In genomic region chr7:157426463-157427301, GRCh38 we compare ENCODE assay signal across 12 cellular contexts.
"Had no signal": no experiment of that assay in that cellular context is flagged by ENCODE, and none has a peak within 500 bp of the region (broad histone marks: within the 10 kb centered on the region; RNA-seq: fewer than 3 reads in every experiment).

No MANE protein-coding gene starts in this region.

- H3K4me1 ChIP-seq: pancreas, sigmoid colon had no signal

- H3K4me3 Mint-ChIP-seq: activated CD4-positive, alpha-beta memory T cell treated with anti-CD3 and anti-CD28 coated beads, Interleukin-2, amount 10 ng/mL, durations not matched to agents 7 days and 5 days; activated CD8-positive, alpha-beta memory T cell treated with anti-CD3 and anti-CD28 coated beads, Interleukin-2, amount 10 ng/mL, durations not matched to agents 7 days and 5 days; activated naive CD8-positive, alpha-beta T cell; effector memory CD8-positive, alpha-beta T cell; stimulated activated naive B cell treated with anti-CD40 and anti-IgM and Interleukin-4, amounts not matched to agents 10 μg/mL and 1 μg/mL and 100 μg/mL, for 72 hours; T-helper 17 cell had no signal

- H3K27ac ChIP-seq: hepatocyte, pancreas, sigmoid colon, thyroid gland had no signal

- H3K36me3 Mint-ChIP-seq: activated CD8-positive, alpha-beta memory T cell treated with anti-CD3 and anti-CD28 coated beads, Interleukin-2, amount 10 ng/mL, durations not matched to agents 7 days and 5 days; activated naive CD8-positive, alpha-beta T cell had no signal

- H3K4me2 ChIP-seq: hepatocyte had no signal

- H3K79me2 ChIP-seq: hepatocyte had no signal

- H3K4me3 ChIP-seq: hepatocyte, pancreas, sigmoid colon, thyroid gland had no signal

- H2AFZ ChIP-seq: hepatocyte had no signal

- H3K27me3 Mint-ChIP-seq: activated CD4-positive, alpha-beta memory T cell treated with anti-CD3 and anti-CD28 coated beads, Interleukin-2, amount 10 ng/mL, durations not matched to agents 7 days and 5 days; activated CD8-positive, alpha-beta memory T cell treated with anti-CD3 and anti-CD28 coated beads, Interleukin-2, amount 10 ng/mL, durations not matched to agents 7 days and 5 days; activated naive CD8-positive, alpha-beta T cell; effector memory CD8-positive, alpha-beta T cell; T-helper 17 cell had no signal

- H3K4me1 Mint-ChIP-seq: activated CD4-positive, alpha-beta memory T cell treated with anti-CD3 and anti-CD28 coated beads, Interleukin-2, amount 10 ng/mL, durations not matched to agents 7 days and 5 days; activated CD8-positive, alpha-beta memory T cell treated with anti-CD3 and anti-CD28 coated beads, Interleukin-2, amount 10 ng/mL, durations not matched to agents 7 days and 5 days had no signal

- H3K36me3 ChIP-seq: pancreas, thyroid gland had no signal

- H3K27me3 ChIP-seq: hepatocyte, pancreas, sigmoid colon, thyroid gland had no signal

- ATAC-seq: activated CD8-positive, alpha-beta memory T cell treated with anti-CD3 and anti-CD28 coated beads, Interleukin-2, amount 10 ng/mL, durations not matched to agents 7 days and 5 days; effector memory CD8-positive, alpha-beta T cell; pancreas; stimulated activated naive B cell treated with anti-CD40 and anti-IgM and Interleukin-4, amounts not matched to agents 10 μg/mL and 1 μg/mL and 100 μg/mL, for 72 hours; T-helper 17 cell had no signal

- H3K27ac Mint-ChIP-seq: activated CD4-positive, alpha-beta memory T cell treated with anti-CD3 and anti-CD28 coated beads, Interleukin-2, amount 10 ng/mL, durations not matched to agents 7 days and 5 days; activated CD8-positive, alpha-beta memory T cell treated with anti-CD3 and anti-CD28 coated beads, Interleukin-2, amount 10 ng/mL, durations not matched to agents 7 days and 5 days; activated naive CD8-positive, alpha-beta T cell; effector memory CD8-positive, alpha-beta T cell; stimulated activated naive B cell treated with anti-CD40 and anti-IgM and Interleukin-4, amounts not matched to agents 10 μg/mL and 1 μg/mL and 100 μg/mL, for 72 hours; T-helper 17 cell had no signal

- H3K9me3 Mint-ChIP-seq: activated CD4-positive, alpha-beta memory T cell treated with anti-CD3 and anti-CD28 coated beads, Interleukin-2, amount 10 ng/mL, durations not matched to agents 7 days and 5 days; effector memory CD8-positive, alpha-beta T cell; stimulated activated naive B cell treated with anti-CD40 and anti-IgM and Interleukin-4, amounts not matched to agents 10 μg/mL and 1 μg/mL and 100 μg/mL, for 72 hours had no signal

- DNase-seq: activated CD4-positive, alpha-beta memory T cell treated with anti-CD3 and anti-CD28 coated beads, Interleukin-2, amount 10 ng/mL, durations not matched to agents 7 days and 5 days; activated CD4-positive, alpha-beta T cell treated with anti-CD3 and anti-CD28 coated beads for 4 hours; activated CD8-positive, alpha-beta memory T cell treated with anti-CD3 and anti-CD28 coated beads, Interleukin-2, amount 10 ng/mL, durations not matched to agents 7 days and 5 days; effector memory CD8-positive, alpha-beta T cell; left colon; sigmoid colon; stimulated activated naive B cell treated with anti-CD40 and anti-IgM and Interleukin-4, amounts not matched to agents 10 μg/mL and 1 μg/mL and 100 μg/mL, for 72 hours; T-helper 17 cell; thyroid gland had no signal

- H3K9me3 ChIP-seq: pancreas, sigmoid colon, thyroid gland had no signal
